10 cellular contexts compared by ENCODE assay signal in genomic region chr11:57546869-57547518, GRCh38. TPM values are rescaled to one million over a fixed set of nuclear protein-coding genes. Genes with fewer than 3 reads are reported as not detected.
DNase-seq lines count a peak whose midpoint lies in the region; ATAC-seq, FAIRE-seq and TF ChIP-seq lines count a peak whose summit lies in the region.
"Had no signal": no experiment of that assay in that cellular context is flagged by ENCODE, and none has a peak within 500 bp of the region (broad histone marks: within the 10 kb centered on the region; RNA-seq: fewer than 3 reads in every experiment).

No MANE protein-coding gene starts in this region.

- WGBS in small intestine, 3 donors: 66 to 67% (median 67%) methylated on average over 6 of the region's 6 CpGs
- 64 to 93% methylated on average over 3 to 6 of the region's 6 CpGs for whole genome bisulfite sequencing in transverse colon (ENCODE audit: low coverage in 1 of 2), 2 donors
- WGBS in gastroesophageal sphincter (ENCODE audit: low coverage in 1 of 2), 2 donors: 50 to 90% methylated on average over 3 to 4 of the region's 6 CpGs

- ATAC-seq in HG03457 (IDR thresholded peaks at IDR 0.05; ENCODE audit: unreplicated experiment): no peak
- ATAC-seq in gastroesophageal sphincter: no peak

- H3K27me3 ChIP-seq in small intestine (ENCODE audit: control insufficient read depth in 2 of 2, insufficient read depth in 2 of 2, low read length in 2 of 2) (no peaks in the 10 kb centered on the region), transverse colon (no peaks in the 10 kb centered on the region), gastroesophageal sphincter (peaks cover 3% of the 10 kb centered on the region)

- H3K4me3 ChIP-seq in cardiac fibroblast (replicated peaks in 1 of 2; ENCODE audit: low read depth in 2 of 2, low read length in 2 of 2): no peak overlapping the region
- no peak overlapping the region for H3K4me3 ChIP-seq in small intestine (ENCODE audit: low read depth in 1 of 2, low read length in 2 of 2)
- no peak overlapping the region for H3K4me3 ChIP-seq in transverse colon
- no peak overlapping the region for H3K4me3 ChIP-seq in gastroesophageal sphincter
- H3K4me3 ChIP-seq: PC-9 had no signal

- H3K27ac ChIP-seq in small intestine (ENCODE audit: low read depth in 1 of 2, low read length in 1 of 2): no peak overlapping the region
- no peak overlapping the region for H3K27ac ChIP-seq in transverse colon
- no peak overlapping the region for H3K27ac ChIP-seq in gastroesophageal sphincter
- H3K27ac ChIP-seq: PC-9 had no signal

- no peak for TF ChIP-seq EP300 in transverse colon (IDR thresholded peaks at IDR 0.05; ENCODE audit: low read depth)
- TF ChIP-seq EP300 in gastroesophageal sphincter (IDR thresholded peaks at IDR 0.05): no peak

- in situ Hi-C loops in transverse colon (cut with MboI; ENCODE audit: low pct_ligation_motif_present in 1 of 4, low pct_unique_long_range_greater_than_20kb in 1 of 4, low sequenced_read_pairs in 3 of 4): no loop called here

- H3K4me1 ChIP-seq in small intestine (ENCODE audit: control insufficient read depth in 2 of 2, insufficient read depth in 1 of 2, low read depth in 1 of 2, low read length in 1 of 2) (no peaks in the 10 kb centered on the region), transverse colon (no peaks in the 10 kb centered on the region), gastroesophageal sphincter (no peaks in the 10 kb centered on the region)

- TF ChIP-seq CTCF in GM20000 (IDR thresholded peaks at IDR 0.05; ENCODE audit: extremely low read depth, missing control alignments): no peak
- TF ChIP-seq CTCF in cardiac fibroblast (IDR thresholded peaks at IDR 0.05; ENCODE audit: low read depth, low read length): no peak
- no peak for TF ChIP-seq CTCF in transverse colon (IDR thresholded peaks at IDR 0.05)
- TF ChIP-seq CTCF in gastroesophageal sphincter (IDR thresholded peaks at IDR 0.05): no peak

- no peaks in the 10 kb centered on the region for H3K9me3 ChIP-seq in small intestine (ENCODE audit: control insufficient read depth, low read depth)
- H3K9me3 ChIP-seq in transverse colon: no peaks in the 10 kb centered on the region
- H3K9me3 ChIP-seq in gastroesophageal sphincter: no peaks in the 10 kb centered on the region

- DNase-seq in ELR (ENCODE audit: low read depth) (peak; percentile 83), GM20000 (ENCODE audit: low spot score) (peak; percentile 70), HuH-7 (ENCODE audit: low spot score) (peak; percentile 81), cardiac fibroblast (ENCODE audit: low read depth in 2 of 2) (peak; percentile 27 to 66), small intestine (peak; percentile 7), transverse colon (no peak)

- no peak for FAIRE-seq in small intestine (lab: Jason Lieb, UNC)
- FAIRE-seq: islet of Langerhans had no signal

- intact Hi-C loops in transverse colon (cut with DNase I; ENCODE audit: low total_unique reads): no loop called here

- peaks cover 13 to 16% of the 10 kb centered on the region in 2 donors for H3K36me3 ChIP-seq in small intestine (ENCODE audit: control insufficient read depth in 2 of 2, insufficient read depth in 2 of 2, low read length in 2 of 2)
- peaks cover 0 to 17% (median 5%) of the 10 kb centered on the region in 4 donors for H3K36me3 ChIP-seq in transverse colon
- H3K36me3 ChIP-seq in gastroesophageal sphincter: peaks cover 0 to 46% of the 10 kb centered on the region in 2 donors

- TF ChIP-seq POLR2A in transverse colon (IDR thresholded peaks at IDR 0.05) (no peak), gastroesophageal sphincter (IDR thresholded peaks at IDR 0.05) (no peak)

RNA-seq across cellular contexts. Expression of gene SMTNL1, which starts 9.6 kb away (rescaled TPM):
- not detected for polyA plus RNA-seq in small intestine
- total RNA-seq in transverse colon: not detected
- total RNA-seq in gastroesophageal sphincter: not detected
- total RNA-seq: PC-9 had no signal

RNA-seq across cellular contexts. Expression of gene TIMM10, which starts 16.4 kb away (rescaled TPM):
- polyA plus RNA-seq in small intestine: 10 to 100 TPM; 58.4 to 84.8 (median 63.1) TPM
- total RNA-seq in transverse colon: 10 to 100 TPM in 2 of 4 donors, 1 to 10 TPM in 1, not detected in 1; 1.6 to 36.8 (median 34.0) TPM
- 10 to 100 TPM; 23.5 to 29.0 (median 27.9) TPM for total RNA-seq in gastroesophageal sphincter

RNA-seq across cellular contexts. Expression of gene UBE2L6, which starts 20.5 kb away (rescaled TPM):
- polyA plus RNA-seq in small intestine: 10 to 100 TPM; 56.8 to 72.3 (median 60.5) TPM
- total RNA-seq in transverse colon: 10 to 100 TPM; 15.3 to 24.3 (median 20.6) TPM
- total RNA-seq in gastroesophageal sphincter: 10 to 100 TPM; 15.3 to 34.6 (median 28.3) TPM

RNA-seq across cellular contexts. Expression of gene SLC43A1, which starts 31.5 kb away (rescaled TPM):
- polyA plus RNA-seq in small intestine: 10 to 100 TPM in 1 of 3 donors, 1 to 10 TPM in 1, under 1 TPM in 1; 0.67 to 25.0 (median 2.4) TPM
- total RNA-seq in transverse colon (10 to 100 TPM in 3 of 4 donors, 1 to 10 TPM in 1; 7.5 to 30.4 (median 15.2) TPM), gastroesophageal sphincter (10 to 100 TPM; 14.8 to 36.6 (median 19.7) TPM)

RNA-seq across cellular contexts. Expression of gene SERPING1, which starts 50.5 kb away (rescaled TPM):
- polyA plus RNA-seq in small intestine: 100 to 1,000 TPM in 1 of 3 donors, 10 to 100 TPM in 1, 1 to 10 TPM in 1; 5.4 to 201 (median 17.6) TPM
- total RNA-seq in transverse colon (100 to 1,000 TPM in 2 of 4 donors, 10 to 100 TPM in 2; 65.7 to 143 (median 102) TPM), gastroesophageal sphincter (100 to 1,000 TPM; 237 to 689 (median 443) TPM)
